Comparison of ENCODE assay signal across 16 cellular contexts in genomic region chr1:15272782-15273127, GRCh38. TPM values are rescaled to one million over a fixed set of nuclear protein-coding genes. Genes with fewer than 3 reads are reported as not detected.
A peak's percentile ranks its signal among the peaks of the same experiment; 100 is the strongest.
DNase-seq lines count a peak whose midpoint lies in the region; ATAC-seq and TF ChIP-seq lines count a peak whose summit lies in the region.
"Had no signal": no experiment of that assay in that cellular context is flagged by ENCODE, and none has a peak within 500 bp of the region (broad histone marks: within the 10 kb centered on the region; RNA-seq: fewer than 3 reads in every experiment).

No MANE protein-coding gene starts in this region.

- H3K36me3 ChIP-seq in Panc1 (ENCODE audit: control insufficient read depth, insufficient read depth, low read length) (no peaks in the 10 kb centered on the region), sigmoid colon (no peaks in the 10 kb centered on the region)
- H3K36me3 ChIP-seq: ascending aorta, BLaER1, Peyer's patch, upper lobe of right lung had no signal

- H3K27me3 ChIP-seq in Panc1 (ENCODE audit: control insufficient read depth, insufficient read depth, low read length) (no peaks in the 10 kb centered on the region), sigmoid colon (no peaks in the 10 kb centered on the region)
- H3K27me3 ChIP-seq: ascending aorta, BLaER1, Peyer's patch had no signal

- CTCF ChIA-PET in activated CD8-positive, alpha-beta T cell treated with anti-CD3 and anti-CD28 coated beads for 36 hours (lab: Charles Lee), result interaction anchor here (0.7 to 5.7 kb wide), 19 partner anchors 8 to 162 kb away, joined by 3 to 118 read pairs (median 5); no protein-coding TSS in a partner anchor
- CTCF ChIA-PET in activated CD8-positive, alpha-beta T cell treated with anti-CD3 and anti-CD28 coated beads, Interleukin-2, amount 10 ng/mL, durations not matched to agents 7 days and 5 days (lab: Charles Lee), result interaction anchor here (0.9 to 5.6 kb wide), 13 partner anchors 12 to 146 kb away, joined by 3 to 80 read pairs (median 5); partner anchors contain the start of gene TMEM51
- CTCF ChIA-PET in Panc1 (lab: Charles Lee), result interaction anchor here (0.9 to 1.9 kb wide), 3 partner anchors 19 to 144 kb away, joined by 3 to 14 read pairs (median 3); no protein-coding TSS in a partner anchor

- H3K4me1 Mint-ChIP-seq in activated CD8-positive, alpha-beta T cell treated with anti-CD3 and anti-CD28 coated beads for 36 hours (ENCODE audit: low read depth), result peaks cover 4% of the 10 kb centered on the region
- peaks cover 6% of the 10 kb centered on the region for H3K4me1 Mint-ChIP-seq in activated CD8-positive, alpha-beta T cell treated with anti-CD3 and anti-CD28 coated beads, Interleukin-2, amount 10 ng/mL, durations not matched to agents 7 days and 5 days (ENCODE audit: low read depth)
- peaks cover 8% of the 10 kb centered on the region for H3K4me1 Mint-ChIP-seq in glutamatergic neuron (ENCODE audit: low read depth, unreplicated experiment)

- no peak for TF ChIP-seq CTCF in activated CD8-positive, alpha-beta T cell treated with anti-CD3 and anti-CD28 coated beads for 36 hours (IDR thresholded peaks at IDR 0.05)
- peak; percentile 69 for TF ChIP-seq CTCF in Panc1 (IDR thresholded peaks at IDR 0.05)
- TF ChIP-seq CTCF in glutamatergic neuron (IDR thresholded peaks at IDR 0.05; ENCODE audit: partially characterized antibody, unreplicated experiment), result peak; percentile 25
- TF ChIP-seq CTCF in sigmoid colon (IDR thresholded peaks at IDR 0.05), result peak in 3 of 4 experiments; percentile 4 to 83 (median 18)

- H3K9me3 ChIP-seq in Panc1 (ENCODE audit: control insufficient read depth, insufficient read depth, low read depth, low read length) (no peaks in the 10 kb centered on the region), sigmoid colon (no peaks in the 10 kb centered on the region)
- H3K9me3 ChIP-seq: ascending aorta, BLaER1, Peyer's patch, upper lobe of right lung had no signal

- H3K4me3 ChIP-seq in Panc1 (ENCODE audit: low read depth in 2 of 2, low read length in 2 of 2) (no peak overlapping the region; a peak in 1 of 4 replicates), sigmoid colon (no peak overlapping the region)
- H3K4me3 ChIP-seq: ascending aorta, BLaER1, Peyer's patch, SK-N-MC, upper lobe of right lung had no signal

- 18 to 53% methylated on average over 7 of the region's 7 CpGs for WGBS in sigmoid colon, 2 donors

- no TSS peak for BruUV-seq in Panc1 (replicated peaks; lab: Mats Ljungman, UMichigan)

- in situ Hi-C loops in Panc1 (cut with HindIII; ENCODE audit: low pct_unique_long_range_greater_than_20kb, low sequenced_read_pairs), result no loop called here

- no peak overlapping the region for H3K27ac Mint-ChIP-seq in activated CD8-positive, alpha-beta T cell treated with anti-CD3 and anti-CD28 coated beads for 36 hours
- H3K27ac Mint-ChIP-seq in activated CD8-positive, alpha-beta T cell treated with anti-CD3 and anti-CD28 coated beads, Interleukin-2, amount 10 ng/mL, durations not matched to agents 7 days and 5 days, result no peak overlapping the region
- no peak overlapping the region for H3K27ac Mint-ChIP-seq in glutamatergic neuron (ENCODE audit: unreplicated experiment)
- H3K27ac Mint-ChIP-seq: activated naive CD4-positive, alpha-beta T cell treated with anti-CD3 and anti-CD28 coated beads, Interleukin-2, amount 10 ng/mL, durations not matched to agents 7 days and 5 days had no signal

- no peak overlapping the region for H3K4me3 Mint-ChIP-seq in activated CD8-positive, alpha-beta T cell treated with anti-CD3 and anti-CD28 coated beads for 36 hours
- H3K4me3 Mint-ChIP-seq in activated CD8-positive, alpha-beta T cell treated with anti-CD3 and anti-CD28 coated beads, Interleukin-2, amount 10 ng/mL, durations not matched to agents 7 days and 5 days, result no peak overlapping the region
- H3K4me3 Mint-ChIP-seq in glutamatergic neuron (ENCODE audit: unreplicated experiment), result no peak overlapping the region
- H3K4me3 Mint-ChIP-seq: activated naive CD4-positive, alpha-beta T cell treated with anti-CD3 and anti-CD28 coated beads, Interleukin-2, amount 10 ng/mL, durations not matched to agents 7 days and 5 days had no signal

- no peaks in the 10 kb centered on the region for H3K36me3 Mint-ChIP-seq in activated CD8-positive, alpha-beta T cell treated with anti-CD3 and anti-CD28 coated beads for 36 hours (ENCODE audit: low read depth)
- H3K36me3 Mint-ChIP-seq in activated CD8-positive, alpha-beta T cell treated with anti-CD3 and anti-CD28 coated beads, Interleukin-2, amount 10 ng/mL, durations not matched to agents 7 days and 5 days (ENCODE audit: low read depth), result no peaks in the 10 kb centered on the region
- H3K36me3 Mint-ChIP-seq in glutamatergic neuron (ENCODE audit: unreplicated experiment), result no peaks in the 10 kb centered on the region
- H3K36me3 Mint-ChIP-seq: activated naive CD4-positive, alpha-beta T cell treated with anti-CD3 and anti-CD28 coated beads, Interleukin-2, amount 10 ng/mL, durations not matched to agents 7 days and 5 days had no signal

- TF ChIP-seq EP300 in sigmoid colon (IDR thresholded peaks at IDR 0.05), result no peak

- ATAC-seq in activated CD8-positive, alpha-beta T cell treated with anti-CD3 and anti-CD28 coated beads for 36 hours, result peak; percentile 17
- no peak for ATAC-seq in activated CD8-positive, alpha-beta T cell treated with anti-CD3 and anti-CD28 coated beads, Interleukin-2, amount 10 ng/mL, durations not matched to agents 7 days and 5 days
- peak; percentile 57 for ATAC-seq in Panc1

- POLR2A ChIA-PET in activated CD8-positive, alpha-beta T cell treated with anti-CD3 and anti-CD28 coated beads for 36 hours (lab: Charles Lee), result interaction anchor here (0.6 to 1.2 kb wide), 3 partner anchors 24 to 142 kb away, joined by 3 to 4 read pairs (median 3); no protein-coding TSS in a partner anchor
- POLR2A ChIA-PET in activated CD8-positive, alpha-beta T cell treated with anti-CD3 and anti-CD28 coated beads, Interleukin-2, amount 10 ng/mL, durations not matched to agents 7 days and 5 days (lab: Charles Lee), result no interaction called here
- POLR2A ChIA-PET in Panc1 (lab: Charles Lee), result no interaction called here

- H3K27me3 Mint-ChIP-seq in activated CD8-positive, alpha-beta T cell treated with anti-CD3 and anti-CD28 coated beads for 36 hours, result peaks cover 27% of the 10 kb centered on the region
- H3K27me3 Mint-ChIP-seq in activated CD8-positive, alpha-beta T cell treated with anti-CD3 and anti-CD28 coated beads, Interleukin-2, amount 10 ng/mL, durations not matched to agents 7 days and 5 days (ENCODE audit: low read depth), result peaks cover 28% of the 10 kb centered on the region
- peaks cover 3% of the 10 kb centered on the region for H3K27me3 Mint-ChIP-seq in glutamatergic neuron (ENCODE audit: unreplicated experiment)

- H3K9me3 Mint-ChIP-seq in activated CD8-positive, alpha-beta T cell treated with anti-CD3 and anti-CD28 coated beads for 36 hours, result no peaks in the 10 kb centered on the region
- H3K9me3 Mint-ChIP-seq in activated CD8-positive, alpha-beta T cell treated with anti-CD3 and anti-CD28 coated beads, Interleukin-2, amount 10 ng/mL, durations not matched to agents 7 days and 5 days (ENCODE audit: insufficient read depth), result no peaks in the 10 kb centered on the region
- peaks cover 2% of the 10 kb centered on the region for H3K9me3 Mint-ChIP-seq in glutamatergic neuron (ENCODE audit: unreplicated experiment)
- H3K9me3 Mint-ChIP-seq: activated naive CD4-positive, alpha-beta T cell treated with anti-CD3 and anti-CD28 coated beads, Interleukin-2, amount 10 ng/mL, durations not matched to agents 7 days and 5 days had no signal

- intact Hi-C loops in activated CD8-positive, alpha-beta T cell treated with anti-CD3 and anti-CD28 coated beads for 36 hours (cut with micrococcal nuclease), result loop anchor here (2.0 to 10.0 kb wide), 2 partner anchors 118 to 144 kb away; partner anchors contain the start of gene TMEM51
- intact Hi-C loops in Panc1 (cut with micrococcal nuclease; ENCODE audit: unreplicated experiment), result loop anchor here (1.0 to 2.0 kb wide), 2 partner anchors 119 to 144 kb away; partner anchors contain the start of gene TMEM51
- intact Hi-C loops in sigmoid colon (cut with DNase I), result loop anchor here (1.0 to 5.0 kb wide), 3 partner anchors 60 to 144 kb away; no protein-coding TSS in a partner anchor

- TF ChIP-seq POLR2A in sigmoid colon (IDR thresholded peaks at IDR 0.05), result no peak

- DNase-seq in activated CD8-positive, alpha-beta T cell treated with anti-CD3 and anti-CD28 coated beads for 36 hours, result no peak
- no peak for DNase-seq in activated CD8-positive, alpha-beta T cell treated with anti-CD3 and anti-CD28 coated beads, Interleukin-2, amount 10 ng/mL, durations not matched to agents 7 days and 5 days
- DNase-seq in Panc1 (ENCODE audit: low read depth, low spot score) (no peak), glutamatergic neuron (no peak), sigmoid colon (no peak), NCI-H1417 (lab: John Stamatoyannopoulos, UW) (no peak), AG20443 (ENCODE audit: low spot score) (no peak), nucleus accumbens (lab: John Stamatoyannopoulos, UW) (no peak)

- H3K27ac ChIP-seq in Panc1 (ENCODE audit: low read length) (no peak overlapping the region), sigmoid colon (no peak overlapping the region)
- H3K27ac ChIP-seq: ascending aorta, BLaER1, HL-60, Peyer's patch, SK-N-MC, upper lobe of right lung had no signal

- 0 out of 2 replicates have a peak, but pooled peaks cover 7% of the 10 kb centered on the region for H3K4me1 ChIP-seq in Panc1 (ENCODE audit: control insufficient read depth, insufficient read depth, low read length)
- peaks cover 0 to 10% (median 6%) of the 10 kb centered on the region in 4 donors for H3K4me1 ChIP-seq in sigmoid colon
- H3K4me1 ChIP-seq: ascending aorta, BLaER1 had no signal

RNA-seq across cellular contexts. Expression of gene FHAD1, which starts 25.7 kb away (rescaled TPM):
- under 1 TPM; 0.07 to 0.16 TPM for total RNA-seq in activated CD8-positive, alpha-beta T cell treated with anti-CD3 and anti-CD28 coated beads for 36 hours
- total RNA-seq in activated CD8-positive, alpha-beta T cell treated with anti-CD3 and anti-CD28 coated beads, Interleukin-2, amount 10 ng/mL, durations not matched to agents 7 days and 5 days, result under 1 TPM; 0.21 to 0.55 TPM
- total RNA-seq in Panc1 (2021; ENCODE audit: unreplicated experiment), result 0.23 TPM
- 0.57 TPM for polyA plus RNA-seq in Panc1 (2012; ENCODE audit: insufficient read length)
- total RNA-seq in glutamatergic neuron (ENCODE audit: unreplicated experiment), result not detected
- total RNA-seq in sigmoid colon, result 1 to 10 TPM in 1 of 4 donors, under 1 TPM in 1, not detected in 2; 0.27 to 1.1 TPM
- 1 to 10 TPM in 1 of 3 donors, under 1 TPM in 2; 0.70 to 1.8 (median 0.92) TPM for polyA plus RNA-seq in sigmoid colon
- total RNA-seq: ascending aorta, left ventricle myocardium superior had no signal
